ENCODE assay signal across 1 cellular context in the genomic region with DNA sequence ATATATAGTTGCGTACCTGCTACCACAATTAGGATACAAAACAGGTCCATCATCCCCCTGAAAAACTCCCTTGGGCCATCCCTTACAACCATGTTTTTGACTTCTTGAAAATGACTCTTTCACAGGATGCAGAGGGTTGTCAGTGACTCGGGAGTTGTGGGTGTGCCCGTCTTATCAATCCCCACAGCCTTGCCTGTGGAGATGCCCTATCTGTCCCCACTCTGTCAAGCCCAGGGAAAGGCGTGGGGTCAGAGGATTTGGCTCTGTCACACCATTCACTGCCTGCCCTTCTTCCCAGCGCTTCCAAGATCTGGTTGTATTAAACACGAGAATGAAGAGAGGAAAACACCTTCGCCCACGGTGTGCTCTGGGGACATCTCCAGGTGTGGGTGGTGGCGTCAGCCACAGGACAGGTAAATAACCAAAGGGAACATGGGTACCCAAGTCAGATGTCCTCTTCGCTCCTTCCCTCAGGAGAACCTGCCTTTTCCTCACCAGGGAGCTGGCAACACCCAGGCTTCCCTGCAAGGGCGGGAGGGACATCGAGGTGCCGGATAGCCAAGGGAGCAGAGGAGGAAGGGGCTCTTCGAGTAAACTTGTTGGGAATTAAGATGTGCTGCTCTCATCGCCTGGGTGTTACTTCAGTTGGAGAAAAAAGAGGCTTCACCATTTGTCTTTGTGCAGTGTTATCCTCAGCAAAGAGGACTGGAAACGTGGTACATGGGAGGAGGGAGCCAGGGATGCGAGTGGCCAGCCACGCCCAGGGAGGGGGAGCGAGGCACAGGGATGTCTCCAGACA.
TF ChIP-seq lines count a peak whose summit lies in the region.

No MANE protein-coding gene starts in this region.

TF ChIP-seq in K562, 482 proteins besides CTCF, POLR2A, EP300 and RAD21 (continued from another document and continues in another):
- TF ChIP-seq ZNF75A (CRISPR knock-in tag; IDR thresholded peaks at IDR 0.05): no peak
- no peak for TF ChIP-seq ETV1 (tag; conservative IDR thresholded peaks at IDR 0.05; ENCODE audit: low read depth)
- TF ChIP-seq ZNF696 (CRISPR knock-in tag; conservative IDR thresholded peaks at IDR 0.05): no peak
- TF ChIP-seq TCF15 (CRISPR knock-in tag; IDR thresholded peaks at IDR 0.05): no peak
- TF ChIP-seq HNRNPLL (IDR thresholded peaks at IDR 0.05; ENCODE audit: low read depth, low read length, poor library complexity, severe bottlenecking): no peak
- TF ChIP-seq ESRRA (IDR thresholded peaks at IDR 0.05; ENCODE audit: borderline replicate concordance, low read depth): peak; percentile 33; the same call in 1 of the 2 replicates
- TF ChIP-seq ESRRB (CRISPR knock-in tag; IDR thresholded peaks at IDR 0.05; ENCODE audit: borderline replicate concordance): no peak
- no peak for TF ChIP-seq NFATC3 (IDR thresholded peaks at IDR 0.05)
- TF ChIP-seq ELK1 (CRISPR knock-in tag; IDR thresholded peaks at IDR 0.05): no peak
- peak; percentile 56 for TF ChIP-seq POLR2B (IDR thresholded peaks at IDR 0.05; ENCODE audit: low read depth, partially characterized antibody)
- peak; percentile 41; the same call in 1 of the 2 replicates for TF ChIP-seq BCOR (IDR thresholded peaks at IDR 0.05)
- TF ChIP-seq E2F6 (IDR thresholded peaks at IDR 0.05; ENCODE audit: borderline replicate concordance in 1 of 2, extremely low read depth in 1 of 2, insufficient read depth in 1 of 2, insufficient read length in 1 of 2, low read depth in 1 of 2, low read length in 1 of 2, poor library complexity in 1 of 2, severe bottlenecking in 1 of 2): peak in 1 of 2 experiments; percentile 51
- TF ChIP-seq, protein P1, sequence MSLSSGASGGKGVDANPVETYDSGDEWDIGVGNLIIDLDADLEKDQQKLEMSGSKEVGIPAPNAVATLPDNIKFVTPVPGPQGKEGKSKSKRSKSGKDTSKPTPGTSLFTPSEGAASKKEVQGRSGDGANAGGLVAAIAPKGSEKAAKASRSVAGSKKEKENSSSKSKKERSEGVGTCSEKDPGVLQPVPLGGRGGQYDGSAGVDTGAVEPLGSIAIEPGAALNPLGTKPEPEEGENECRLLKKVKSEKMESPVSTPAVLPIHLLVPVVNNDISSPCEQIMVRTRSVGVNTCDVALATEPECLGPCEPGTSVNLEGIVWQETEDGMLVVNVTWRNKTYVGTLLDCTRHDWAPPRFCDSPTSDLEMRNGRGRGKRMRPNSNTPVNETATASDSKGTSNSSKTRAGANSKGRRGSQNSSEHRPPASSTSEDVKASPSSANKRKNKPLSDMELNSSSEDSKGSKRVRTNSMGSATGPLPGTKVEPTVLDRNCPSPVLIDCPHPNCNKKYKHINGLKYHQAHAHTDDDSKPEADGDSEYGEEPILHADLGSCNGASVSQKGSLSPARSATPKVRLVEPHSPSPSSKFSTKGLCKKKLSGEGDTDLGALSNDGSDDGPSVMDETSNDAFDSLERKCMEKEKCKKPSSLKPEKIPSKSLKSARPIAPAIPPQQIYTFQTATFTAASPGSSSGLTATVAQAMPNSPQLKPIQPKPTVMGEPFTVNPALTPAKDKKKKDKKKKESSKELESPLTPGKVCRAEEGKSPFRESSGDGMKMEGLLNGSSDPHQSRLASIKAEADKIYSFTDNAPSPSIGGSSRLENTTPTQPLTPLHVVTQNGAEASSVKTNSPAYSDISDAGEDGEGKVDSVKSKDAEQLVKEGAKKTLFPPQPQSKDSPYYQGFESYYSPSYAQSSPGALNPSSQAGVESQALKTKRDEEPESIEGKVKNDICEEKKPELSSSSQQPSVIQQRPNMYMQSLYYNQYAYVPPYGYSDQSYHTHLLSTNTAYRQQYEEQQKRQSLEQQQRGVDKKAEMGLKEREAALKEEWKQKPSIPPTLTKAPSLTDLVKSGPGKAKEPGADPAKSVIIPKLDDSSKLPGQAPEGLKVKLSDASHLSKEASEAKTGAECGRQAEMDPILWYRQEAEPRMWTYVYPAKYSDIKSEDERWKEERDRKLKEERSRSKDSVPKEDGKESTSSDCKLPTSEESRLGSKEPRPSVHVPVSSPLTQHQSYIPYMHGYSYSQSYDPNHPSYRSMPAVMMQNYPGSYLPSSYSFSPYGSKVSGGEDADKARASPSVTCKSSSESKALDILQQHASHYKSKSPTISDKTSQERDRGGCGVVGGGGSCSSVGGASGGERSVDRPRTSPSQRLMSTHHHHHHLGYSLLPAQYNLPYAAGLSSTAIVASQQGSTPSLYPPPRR (CRISPR knock-in tag; IDR thresholded peaks at IDR 0.05; ENCODE audit: borderline replicate concordance): no peak
- peak; percentile 82 for TF ChIP-seq TBP (optimal IDR thresholded peaks at IDR 0.05; ENCODE audit: low read depth, low read length)
- TF ChIP-seq ZNF184 (CRISPR knock-in tag; IDR thresholded peaks at IDR 0.05): no peak
- TF ChIP-seq, protein P2, sequence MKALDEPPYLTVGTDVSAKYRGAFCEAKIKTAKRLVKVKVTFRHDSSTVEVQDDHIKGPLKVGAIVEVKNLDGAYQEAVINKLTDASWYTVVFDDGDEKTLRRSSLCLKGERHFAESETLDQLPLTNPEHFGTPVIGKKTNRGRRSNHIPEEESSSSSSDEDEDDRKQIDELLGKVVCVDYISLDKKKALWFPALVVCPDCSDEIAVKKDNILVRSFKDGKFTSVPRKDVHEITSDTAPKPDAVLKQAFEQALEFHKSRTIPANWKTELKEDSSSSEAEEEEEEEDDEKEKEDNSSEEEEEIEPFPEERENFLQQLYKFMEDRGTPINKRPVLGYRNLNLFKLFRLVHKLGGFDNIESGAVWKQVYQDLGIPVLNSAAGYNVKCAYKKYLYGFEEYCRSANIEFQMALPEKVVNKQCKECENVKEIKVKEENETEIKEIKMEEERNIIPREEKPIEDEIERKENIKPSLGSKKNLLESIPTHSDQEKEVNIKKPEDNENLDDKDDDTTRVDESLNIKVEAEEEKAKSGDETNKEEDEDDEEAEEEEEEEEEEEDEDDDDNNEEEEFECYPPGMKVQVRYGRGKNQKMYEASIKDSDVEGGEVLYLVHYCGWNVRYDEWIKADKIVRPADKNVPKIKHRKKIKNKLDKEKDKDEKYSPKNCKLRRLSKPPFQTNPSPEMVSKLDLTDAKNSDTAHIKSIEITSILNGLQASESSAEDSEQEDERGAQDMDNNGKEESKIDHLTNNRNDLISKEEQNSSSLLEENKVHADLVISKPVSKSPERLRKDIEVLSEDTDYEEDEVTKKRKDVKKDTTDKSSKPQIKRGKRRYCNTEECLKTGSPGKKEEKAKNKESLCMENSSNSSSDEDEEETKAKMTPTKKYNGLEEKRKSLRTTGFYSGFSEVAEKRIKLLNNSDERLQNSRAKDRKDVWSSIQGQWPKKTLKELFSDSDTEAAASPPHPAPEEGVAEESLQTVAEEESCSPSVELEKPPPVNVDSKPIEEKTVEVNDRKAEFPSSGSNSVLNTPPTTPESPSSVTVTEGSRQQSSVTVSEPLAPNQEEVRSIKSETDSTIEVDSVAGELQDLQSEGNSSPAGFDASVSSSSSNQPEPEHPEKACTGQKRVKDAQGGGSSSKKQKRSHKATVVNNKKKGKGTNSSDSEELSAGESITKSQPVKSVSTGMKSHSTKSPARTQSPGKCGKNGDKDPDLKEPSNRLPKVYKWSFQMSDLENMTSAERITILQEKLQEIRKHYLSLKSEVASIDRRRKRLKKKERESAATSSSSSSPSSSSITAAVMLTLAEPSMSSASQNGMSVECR (CRISPR knock-in tag; IDR thresholded peaks at IDR 0.05): no peak; the same call in 1 of the 2 replicates
- TF ChIP-seq POLR2G (IDR thresholded peaks at IDR 0.05; ENCODE audit: low read depth, low read length): peak; percentile 10; the same call in 1 of the 2 replicates
- no peak for TF ChIP-seq ZBTB1 (CRISPR knock-in tag; IDR thresholded peaks at IDR 0.05; ENCODE audit: borderline replicate concordance, low read depth)
- TF ChIP-seq, protein P3, sequence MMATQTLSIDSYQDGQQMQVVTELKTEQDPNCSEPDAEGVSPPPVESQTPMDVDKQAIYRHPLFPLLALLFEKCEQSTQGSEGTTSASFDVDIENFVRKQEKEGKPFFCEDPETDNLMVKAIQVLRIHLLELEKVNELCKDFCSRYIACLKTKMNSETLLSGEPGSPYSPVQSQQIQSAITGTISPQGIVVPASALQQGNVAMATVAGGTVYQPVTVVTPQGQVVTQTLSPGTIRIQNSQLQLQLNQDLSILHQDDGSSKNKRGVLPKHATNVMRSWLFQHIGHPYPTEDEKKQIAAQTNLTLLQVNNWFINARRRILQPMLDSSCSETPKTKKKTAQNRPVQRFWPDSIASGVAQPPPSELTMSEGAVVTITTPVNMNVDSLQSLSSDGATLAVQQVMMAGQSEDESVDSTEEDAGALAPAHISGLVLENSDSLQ (IDR thresholded peaks at IDR 0.05): peak; percentile 73
- 0 out of 2 replicates have a peak, but pooled peaks have one; percentile 35 for TF ChIP-seq MECOM (CRISPR knock-in tag; IDR thresholded peaks at IDR 0.05)
- no peak for TF ChIP-seq SRSF9 (IDR thresholded peaks at IDR 0.05; ENCODE audit: borderline replicate concordance, low read depth, low read length)
- TF ChIP-seq, protein P4, sequence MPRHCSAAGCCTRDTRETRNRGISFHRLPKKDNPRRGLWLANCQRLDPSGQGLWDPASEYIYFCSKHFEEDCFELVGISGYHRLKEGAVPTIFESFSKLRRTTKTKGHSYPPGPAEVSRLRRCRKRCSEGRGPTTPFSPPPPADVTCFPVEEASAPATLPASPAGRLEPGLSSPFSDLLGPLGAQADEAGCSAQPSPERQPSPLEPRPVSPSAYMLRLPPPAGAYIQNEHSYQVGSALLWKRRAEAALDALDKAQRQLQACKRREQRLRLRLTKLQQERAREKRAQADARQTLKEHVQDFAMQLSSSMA (CRISPR knock-in tag; IDR thresholded peaks at IDR 0.05): no peak
- peak; percentile 80 for TF ChIP-seq FOXM1 (IDR thresholded peaks at IDR 0.05; ENCODE audit: low read depth)
- no peak for TF ChIP-seq FOXM1 (CRISPR knock-in tag; IDR thresholded peaks at IDR 0.05; ENCODE audit: low read depth)
- no peak for TF ChIP-seq ZNF124 (CRISPR knock-in tag; IDR thresholded peaks at IDR 0.05)
- no peak for TF ChIP-seq HOMEZ (CRISPR knock-in tag; IDR thresholded peaks at IDR 0.05)
- no peak for TF ChIP-seq BRD4 (IDR thresholded peaks at IDR 0.05)
- 0 out of 2 replicates have a peak, but pooled peaks have one; percentile 18 for TF ChIP-seq ZC3H4 (CRISPR knock-in tag; IDR thresholded peaks at IDR 0.05; ENCODE audit: borderline replicate concordance)
- TF ChIP-seq, protein P5, sequence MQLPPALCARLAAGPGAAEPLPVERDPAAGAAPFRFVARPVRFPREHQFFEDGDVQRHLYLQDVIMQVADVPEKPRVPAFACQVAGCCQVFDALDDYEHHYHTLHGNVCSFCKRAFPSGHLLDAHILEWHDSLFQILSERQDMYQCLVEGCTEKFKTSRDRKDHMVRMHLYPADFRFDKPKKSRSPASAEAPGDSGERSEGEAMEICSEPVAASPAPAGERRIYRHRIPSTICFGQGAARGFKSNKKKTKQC (CRISPR knock-in tag; IDR thresholded peaks at IDR 0.05): peak; percentile 70; the same call in 1 of the 2 replicates
- no peak for TF ChIP-seq PHF20 (IDR thresholded peaks at IDR 0.05; ENCODE audit: partially characterized antibody)
- peak; percentile 53 for TF ChIP-seq NFE2 (IDR thresholded peaks at IDR 0.05; ENCODE audit: low read depth)
- TF ChIP-seq ZNF197 (CRISPR knock-in tag; IDR thresholded peaks at IDR 0.05; ENCODE audit: low read depth): no peak
- TF ChIP-seq TEAD4 (IDR thresholded peaks at IDR 0.05; ENCODE audit: low read length): peak; percentile 93
- TF ChIP-seq TEAD4 (CRISPR knock-in tag; IDR thresholded peaks at IDR 0.05; ENCODE audit: borderline replicate concordance): no peak
- TF ChIP-seq LCOR (CRISPR knock-in tag; IDR thresholded peaks at IDR 0.05): peak; percentile 80; the same call in 1 of the 2 replicates
- no peak for TF ChIP-seq PHTF2 (CRISPR knock-in tag; IDR thresholded peaks at IDR 0.05)
- no peak for TF ChIP-seq TFAM (CRISPR knock-in tag; conservative IDR thresholded peaks at IDR 0.05)
- TF ChIP-seq CHD2 (IDR thresholded peaks at IDR 0.05; ENCODE audit: low read depth, low read length): no peak
- TF ChIP-seq ZNF507 (tag; conservative IDR thresholded peaks at IDR 0.05): no peak
- 0 out of 2 replicates have a peak, but pooled peaks have one; percentile 35 for TF ChIP-seq ZNF41 (CRISPR knock-in tag; conservative IDR thresholded peaks at IDR 0.05)
